8 cellular contexts compared by ENCODE assay signal in the genomic region with DNA sequence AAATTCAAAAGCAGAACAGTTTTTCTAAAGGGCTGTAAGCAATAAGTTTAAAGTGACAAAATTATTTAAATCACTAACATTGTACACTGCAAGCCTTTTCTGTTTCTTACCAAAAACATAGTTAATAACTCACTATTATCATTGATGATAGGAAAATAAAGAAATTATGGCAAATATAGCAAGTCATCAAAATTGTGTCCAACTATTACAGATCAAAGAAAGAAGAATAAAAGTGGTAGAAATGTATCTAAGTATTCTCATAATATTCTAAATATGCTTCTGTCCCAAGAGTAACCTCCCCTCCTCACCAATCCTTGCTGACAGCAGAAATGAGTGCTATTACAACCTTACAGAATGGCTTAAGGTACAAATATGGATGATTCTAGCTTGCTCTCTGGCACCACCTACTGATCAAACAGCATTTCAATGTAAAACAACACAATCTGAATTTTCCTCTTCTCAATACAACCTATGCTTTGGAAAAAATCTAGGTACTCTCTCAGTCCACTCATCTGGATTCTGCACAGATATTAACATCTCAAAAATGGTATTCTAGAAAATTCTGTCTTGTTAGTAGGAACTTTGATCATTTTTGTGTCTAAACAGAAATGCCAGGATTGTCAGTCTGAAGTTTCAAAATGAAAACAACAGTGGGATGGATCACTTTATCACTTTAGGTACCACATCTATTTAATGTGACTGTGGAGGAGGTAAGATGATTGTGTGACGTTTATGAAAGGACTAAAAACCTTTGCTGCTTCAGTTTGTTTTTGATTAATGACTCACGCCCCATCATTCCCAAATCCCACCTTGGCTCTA. TPM values are rescaled to one million over a fixed set of nuclear protein-coding genes. Genes with fewer than 3 reads are reported as not detected.
DNase-seq lines count a peak whose midpoint lies in the region; ATAC-seq and TF ChIP-seq lines count a peak whose summit lies in the region.

No MANE protein-coding gene starts in this region.

- H3K4me3 ChIP-seq in A673 (ENCODE audit: low read depth, low read length, poor library complexity, severe bottlenecking) (no peak overlapping the region), Panc1 (ENCODE audit: low read depth in 2 of 2, low read length in 2 of 2) (no peak overlapping the region)

- intact Hi-C loops in A673 (cut with micrococcal nuclease; ENCODE audit: unreplicated experiment), result no loop called here
- intact Hi-C loops in Panc1 (cut with micrococcal nuclease; ENCODE audit: unreplicated experiment), result no loop called here

- CTCF ChIA-PET in A673 (lab: Charles Lee) (interaction anchor here (0.5 to 1.4 kb wide), 2 partner anchors 22 to 1486 kb away, joined by 5 to 6 read pairs; no protein-coding TSS in a partner anchor), Panc1 (lab: Charles Lee) (interaction anchor here (1.0 kb wide), 1 partner anchor 22 kb away, joined by 4 read pairs; no protein-coding TSS in a partner anchor)

- peak; percentile 72 for ATAC-seq in Panc1
- ATAC-seq in effector memory CD8-positive, alpha-beta T cell (replicated peaks), result peak; percentile 47
- no peak for ATAC-seq in HG02981 (IDR thresholded peaks at IDR 0.05; ENCODE audit: unreplicated experiment)

- no TSS peak for BruUV-seq in A673 (replicated peaks; lab: Mats Ljungman, UMichigan)
- BruUV-seq in Panc1 (replicated peaks; lab: Mats Ljungman, UMichigan), result no TSS peak

- H3K9me3 Mint-ChIP-seq in effector memory CD8-positive, alpha-beta T cell, result no peaks in the 10 kb centered on the region

- POLR2A ChIA-PET in A673 (lab: Charles Lee; ENCODE audit: low non-redundant PET), result interaction anchor here (0.7 kb wide), 1 partner anchor 10 kb away, joined by 4 read pairs; no protein-coding TSS in a partner anchor
- POLR2A ChIA-PET in Panc1 (lab: Charles Lee), result no interaction called here

- H3K27ac Mint-ChIP-seq in effector memory CD8-positive, alpha-beta T cell, result peak overlapping the region in 1 of 2 donors; percentile 6

- in situ Hi-C loops in G401 (cut with HindIII; ENCODE audit: low sequenced_read_pairs), result no loop called here
- in situ Hi-C loops in Panc1 (cut with HindIII; ENCODE audit: low pct_unique_long_range_greater_than_20kb, low sequenced_read_pairs), result no loop called here

- H3K27me3 Mint-ChIP-seq in effector memory CD8-positive, alpha-beta T cell, result no peaks in the 10 kb centered on the region

- peak; percentile 87 for TF ChIP-seq CTCF in A673 (conservative IDR thresholded peaks at IDR 0.05; ENCODE audit: low read depth, low read length)
- TF ChIP-seq CTCF in Panc1 (IDR thresholded peaks at IDR 0.05), result peak; percentile 81; the same call in 1 of the 2 replicates

- H3K27ac ChIP-seq in A673 (ENCODE audit: low read depth, low read length, poor library complexity, severe bottlenecking), result no peak overlapping the region
- no peak overlapping the region for H3K27ac ChIP-seq in Panc1 (ENCODE audit: low read length)

- H3K4me1 ChIP-seq in A673 (ENCODE audit: insufficient read depth, low read length, poor library complexity, severe bottlenecking) (no peaks in the 10 kb centered on the region), Panc1 (ENCODE audit: control insufficient read depth, insufficient read depth, low read length) (no peaks in the 10 kb centered on the region)

- peaks cover 0 to 7% of the 10 kb centered on the region in 2 donors for H3K4me1 Mint-ChIP-seq in effector memory CD8-positive, alpha-beta T cell (ENCODE audit: low read depth in 2 of 2)

- peaks cover 16% of the 10 kb centered on the region for H3K36me3 Mint-ChIP-seq in effector memory CD8-positive, alpha-beta T cell (ENCODE audit: insufficient read depth)

- peak; percentile 69 for DNase-seq in A673 (ENCODE audit: low spot score)
- DNase-seq in G401 (ENCODE audit: low spot score), result peak; percentile 74
- peak; percentile 67 for DNase-seq in HuH-7.5 (ENCODE audit: low spot score)
- DNase-seq in Panc1 (ENCODE audit: low read depth, low spot score), result peak; percentile 64
- peak; percentile 9 to 23 (median 13) for DNase-seq in effector memory CD8-positive, alpha-beta T cell
- peak; percentile 24 for DNase-seq in mucosa of gallbladder (ENCODE audit: low spot score)
- DNase-seq in GM19238 (ENCODE audit: insufficient read length, low spot score), result no peak

- no peaks in the 10 kb centered on the region for H3K27me3 ChIP-seq in A673 (replicated peaks; ENCODE audit: insufficient read depth, low read depth, low read length, poor library complexity)
- no peaks in the 10 kb centered on the region for H3K27me3 ChIP-seq in Panc1 (ENCODE audit: control insufficient read depth, insufficient read depth, low read length)

- H3K36me3 ChIP-seq in A673 (ENCODE audit: insufficient read depth, low read length, poor library complexity, severe bottlenecking) (no peaks in the 10 kb centered on the region), Panc1 (ENCODE audit: control insufficient read depth, insufficient read depth, low read length) (no peaks in the 10 kb centered on the region)

- H3K4me3 Mint-ChIP-seq in effector memory CD8-positive, alpha-beta T cell, result no peak overlapping the region

- H3K9me3 ChIP-seq in A673 (ENCODE audit: low read depth, low read length, poor library complexity, severe bottlenecking), result no peaks in the 10 kb centered on the region
- no peaks in the 10 kb centered on the region for H3K9me3 ChIP-seq in Panc1 (ENCODE audit: control insufficient read depth, insufficient read depth, low read depth, low read length)

RNA-seq across cellular contexts. Expression of a gene that starts 40.9 kb away (rescaled TPM):
- total RNA-seq in A673 (2021), result 33.5 and 34.9 TPM in 2 replicates
- total RNA-seq in G401 (2014; rRNA removed; shearing (Covaris generic)), result 140 and 156 TPM in 2 replicates
- total RNA-seq in Panc1 (2021; ENCODE audit: unreplicated experiment), result 18.4 TPM
- 18.6 TPM for polyA plus RNA-seq in Panc1 (2012; ENCODE audit: insufficient read length)
- 16.8 TPM for total RNA-seq in mucosa of gallbladder
